3 cellular contexts compared by ENCODE assay signal in genomic region chr15:98331676-98332075, GRCh38.
"Had no signal": no experiment of that assay in that cellular context is flagged by ENCODE, and none has a peak within 500 bp of the region (broad histone marks: within the 10 kb centered on the region; RNA-seq: fewer than 3 reads in every experiment).

No MANE protein-coding gene starts in this region.

- DNase-seq: GDM1, GF-D8 had no signal

- H3K4me3 ChIP-seq: GM12878 had no signal
